1 cellular context compared by ENCODE assay signal in the genomic region with DNA sequence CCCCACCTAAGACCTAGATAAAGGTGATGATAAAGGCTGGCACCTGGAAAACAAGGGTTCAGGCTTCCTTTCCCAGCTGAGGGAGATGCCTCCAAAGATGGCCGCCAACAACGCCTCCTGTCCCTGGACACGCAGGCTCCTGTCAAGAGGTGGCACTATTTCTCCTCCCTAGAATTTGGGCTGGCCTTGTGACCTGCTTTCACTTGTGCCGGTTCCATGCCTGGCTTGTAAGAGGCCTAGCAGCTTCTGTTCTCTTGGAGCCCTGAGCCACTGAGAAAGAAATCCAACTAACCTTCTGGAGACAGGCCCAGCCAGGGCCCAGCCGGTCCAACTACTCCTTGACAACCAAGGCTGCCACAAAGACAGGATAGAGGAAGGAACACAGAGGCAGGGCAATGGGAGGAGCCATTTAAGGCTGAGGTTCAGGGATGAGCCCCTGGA.
A peak's percentile ranks its signal among the peaks of the same experiment; 100 is the strongest.
TF ChIP-seq lines count a peak whose summit lies in the region.

No MANE protein-coding gene starts in this region.

TF ChIP-seq in HepG2, 621 proteins besides CTCF, POLR2A, EP300 and RAD21 (continued from another document and continues in another):
- TF ChIP-seq, protein P1, sequence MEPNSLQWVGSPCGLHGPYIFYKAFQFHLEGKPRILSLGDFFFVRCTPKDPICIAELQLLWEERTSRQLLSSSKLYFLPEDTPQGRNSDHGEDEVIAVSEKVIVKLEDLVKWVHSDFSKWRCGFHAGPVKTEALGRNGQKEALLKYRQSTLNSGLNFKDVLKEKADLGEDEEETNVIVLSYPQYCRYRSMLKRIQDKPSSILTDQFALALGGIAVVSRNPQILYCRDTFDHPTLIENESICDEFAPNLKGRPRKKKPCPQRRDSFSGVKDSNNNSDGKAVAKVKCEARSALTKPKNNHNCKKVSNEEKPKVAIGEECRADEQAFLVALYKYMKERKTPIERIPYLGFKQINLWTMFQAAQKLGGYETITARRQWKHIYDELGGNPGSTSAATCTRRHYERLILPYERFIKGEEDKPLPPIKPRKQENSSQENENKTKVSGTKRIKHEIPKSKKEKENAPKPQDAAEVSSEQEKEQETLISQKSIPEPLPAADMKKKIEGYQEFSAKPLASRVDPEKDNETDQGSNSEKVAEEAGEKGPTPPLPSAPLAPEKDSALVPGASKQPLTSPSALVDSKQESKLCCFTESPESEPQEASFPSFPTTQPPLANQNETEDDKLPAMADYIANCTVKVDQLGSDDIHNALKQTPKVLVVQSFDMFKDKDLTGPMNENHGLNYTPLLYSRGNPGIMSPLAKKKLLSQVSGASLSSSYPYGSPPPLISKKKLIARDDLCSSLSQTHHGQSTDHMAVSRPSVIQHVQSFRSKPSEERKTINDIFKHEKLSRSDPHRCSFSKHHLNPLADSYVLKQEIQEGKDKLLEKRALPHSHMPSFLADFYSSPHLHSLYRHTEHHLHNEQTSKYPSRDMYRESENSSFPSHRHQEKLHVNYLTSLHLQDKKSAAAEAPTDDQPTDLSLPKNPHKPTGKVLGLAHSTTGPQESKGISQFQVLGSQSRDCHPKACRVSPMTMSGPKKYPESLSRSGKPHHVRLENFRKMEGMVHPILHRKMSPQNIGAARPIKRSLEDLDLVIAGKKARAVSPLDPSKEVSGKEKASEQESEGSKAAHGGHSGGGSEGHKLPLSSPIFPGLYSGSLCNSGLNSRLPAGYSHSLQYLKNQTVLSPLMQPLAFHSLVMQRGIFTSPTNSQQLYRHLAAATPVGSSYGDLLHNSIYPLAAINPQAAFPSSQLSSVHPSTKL (CRISPR knock-in tag; IDR thresholded peaks at IDR 0.05) = peak; percentile 67; the same call in 1 of the 2 replicates
- TF ChIP-seq KAT8 (CRISPR knock-in tag; IDR thresholded peaks at IDR 0.05) = peak; percentile 82
- TF ChIP-seq, protein P2, sequence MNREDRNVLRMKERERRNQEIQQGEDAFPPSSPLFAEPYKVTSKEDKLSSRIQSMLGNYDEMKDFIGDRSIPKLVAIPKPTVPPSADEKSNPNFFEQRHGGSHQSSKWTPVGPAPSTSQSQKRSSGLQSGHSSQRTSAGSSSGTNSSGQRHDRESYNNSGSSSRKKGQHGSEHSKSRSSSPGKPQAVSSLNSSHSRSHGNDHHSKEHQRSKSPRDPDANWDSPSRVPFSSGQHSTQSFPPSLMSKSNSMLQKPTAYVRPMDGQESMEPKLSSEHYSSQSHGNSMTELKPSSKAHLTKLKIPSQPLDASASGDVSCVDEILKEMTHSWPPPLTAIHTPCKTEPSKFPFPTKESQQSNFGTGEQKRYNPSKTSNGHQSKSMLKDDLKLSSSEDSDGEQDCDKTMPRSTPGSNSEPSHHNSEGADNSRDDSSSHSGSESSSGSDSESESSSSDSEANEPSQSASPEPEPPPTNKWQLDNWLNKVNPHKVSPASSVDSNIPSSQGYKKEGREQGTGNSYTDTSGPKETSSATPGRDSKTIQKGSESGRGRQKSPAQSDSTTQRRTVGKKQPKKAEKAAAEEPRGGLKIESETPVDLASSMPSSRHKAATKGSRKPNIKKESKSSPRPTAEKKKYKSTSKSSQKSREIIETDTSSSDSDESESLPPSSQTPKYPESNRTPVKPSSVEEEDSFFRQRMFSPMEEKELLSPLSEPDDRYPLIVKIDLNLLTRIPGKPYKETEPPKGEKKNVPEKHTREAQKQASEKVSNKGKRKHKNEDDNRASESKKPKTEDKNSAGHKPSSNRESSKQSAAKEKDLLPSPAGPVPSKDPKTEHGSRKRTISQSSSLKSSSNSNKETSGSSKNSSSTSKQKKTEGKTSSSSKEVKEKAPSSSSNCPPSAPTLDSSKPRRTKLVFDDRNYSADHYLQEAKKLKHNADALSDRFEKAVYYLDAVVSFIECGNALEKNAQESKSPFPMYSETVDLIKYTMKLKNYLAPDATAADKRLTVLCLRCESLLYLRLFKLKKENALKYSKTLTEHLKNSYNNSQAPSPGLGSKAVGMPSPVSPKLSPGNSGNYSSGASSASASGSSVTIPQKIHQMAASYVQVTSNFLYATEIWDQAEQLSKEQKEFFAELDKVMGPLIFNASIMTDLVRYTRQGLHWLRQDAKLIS (CRISPR knock-in tag; IDR thresholded peaks at IDR 0.05) = no peak
- peak; percentile 76; the same call in 1 of the 2 replicates for TF ChIP-seq ZNF782 (CRISPR knock-in tag; IDR thresholded peaks at IDR 0.05; ENCODE audit: borderline replicate concordance)
- TF ChIP-seq, protein P3, sequence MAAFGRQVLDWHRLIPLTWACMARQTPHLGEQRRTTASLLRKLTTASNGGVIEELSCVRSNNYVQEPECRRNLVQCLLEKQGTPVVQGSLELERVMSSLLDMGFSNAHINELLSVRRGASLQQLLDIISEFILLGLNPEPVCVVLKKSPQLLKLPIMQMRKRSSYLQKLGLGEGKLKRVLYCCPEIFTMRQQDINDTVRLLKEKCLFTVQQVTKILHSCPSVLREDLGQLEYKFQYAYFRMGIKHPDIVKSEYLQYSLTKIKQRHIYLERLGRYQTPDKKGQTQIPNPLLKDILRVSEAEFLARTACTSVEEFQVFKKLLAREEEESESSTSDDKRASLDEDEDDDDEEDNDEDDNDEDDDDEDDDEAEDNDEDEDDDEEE (CRISPR knock-in tag; IDR thresholded peaks at IDR 0.05) = 0 out of 2 replicates have a peak, but pooled peaks have one; percentile 94
- TF ChIP-seq, protein P4, sequence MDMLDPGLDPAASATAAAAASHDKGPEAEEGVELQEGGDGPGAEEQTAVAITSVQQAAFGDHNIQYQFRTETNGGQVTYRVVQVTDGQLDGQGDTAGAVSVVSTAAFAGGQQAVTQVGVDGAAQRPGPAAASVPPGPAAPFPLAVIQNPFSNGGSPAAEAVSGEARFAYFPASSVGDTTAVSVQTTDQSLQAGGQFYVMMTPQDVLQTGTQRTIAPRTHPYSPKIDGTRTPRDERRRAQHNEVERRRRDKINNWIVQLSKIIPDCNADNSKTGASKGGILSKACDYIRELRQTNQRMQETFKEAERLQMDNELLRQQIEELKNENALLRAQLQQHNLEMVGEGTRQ (IDR thresholded peaks at IDR 0.05; ENCODE audit: low read depth, low read length) = peak; percentile 7; the same call in 1 of the 2 replicates
- TF ChIP-seq, protein P4 (CRISPR knock-in tag; IDR thresholded peaks at IDR 0.05; ENCODE audit: borderline replicate concordance) = no peak
- peak; percentile 85 for TF ChIP-seq KDM2A (CRISPR knock-in tag; IDR thresholded peaks at IDR 0.05; ENCODE audit: borderline replicate concordance, low read depth)
- no peak for TF ChIP-seq ZC3H13 (CRISPR knock-in tag; IDR thresholded peaks at IDR 0.05)
- TF ChIP-seq, protein P5, sequence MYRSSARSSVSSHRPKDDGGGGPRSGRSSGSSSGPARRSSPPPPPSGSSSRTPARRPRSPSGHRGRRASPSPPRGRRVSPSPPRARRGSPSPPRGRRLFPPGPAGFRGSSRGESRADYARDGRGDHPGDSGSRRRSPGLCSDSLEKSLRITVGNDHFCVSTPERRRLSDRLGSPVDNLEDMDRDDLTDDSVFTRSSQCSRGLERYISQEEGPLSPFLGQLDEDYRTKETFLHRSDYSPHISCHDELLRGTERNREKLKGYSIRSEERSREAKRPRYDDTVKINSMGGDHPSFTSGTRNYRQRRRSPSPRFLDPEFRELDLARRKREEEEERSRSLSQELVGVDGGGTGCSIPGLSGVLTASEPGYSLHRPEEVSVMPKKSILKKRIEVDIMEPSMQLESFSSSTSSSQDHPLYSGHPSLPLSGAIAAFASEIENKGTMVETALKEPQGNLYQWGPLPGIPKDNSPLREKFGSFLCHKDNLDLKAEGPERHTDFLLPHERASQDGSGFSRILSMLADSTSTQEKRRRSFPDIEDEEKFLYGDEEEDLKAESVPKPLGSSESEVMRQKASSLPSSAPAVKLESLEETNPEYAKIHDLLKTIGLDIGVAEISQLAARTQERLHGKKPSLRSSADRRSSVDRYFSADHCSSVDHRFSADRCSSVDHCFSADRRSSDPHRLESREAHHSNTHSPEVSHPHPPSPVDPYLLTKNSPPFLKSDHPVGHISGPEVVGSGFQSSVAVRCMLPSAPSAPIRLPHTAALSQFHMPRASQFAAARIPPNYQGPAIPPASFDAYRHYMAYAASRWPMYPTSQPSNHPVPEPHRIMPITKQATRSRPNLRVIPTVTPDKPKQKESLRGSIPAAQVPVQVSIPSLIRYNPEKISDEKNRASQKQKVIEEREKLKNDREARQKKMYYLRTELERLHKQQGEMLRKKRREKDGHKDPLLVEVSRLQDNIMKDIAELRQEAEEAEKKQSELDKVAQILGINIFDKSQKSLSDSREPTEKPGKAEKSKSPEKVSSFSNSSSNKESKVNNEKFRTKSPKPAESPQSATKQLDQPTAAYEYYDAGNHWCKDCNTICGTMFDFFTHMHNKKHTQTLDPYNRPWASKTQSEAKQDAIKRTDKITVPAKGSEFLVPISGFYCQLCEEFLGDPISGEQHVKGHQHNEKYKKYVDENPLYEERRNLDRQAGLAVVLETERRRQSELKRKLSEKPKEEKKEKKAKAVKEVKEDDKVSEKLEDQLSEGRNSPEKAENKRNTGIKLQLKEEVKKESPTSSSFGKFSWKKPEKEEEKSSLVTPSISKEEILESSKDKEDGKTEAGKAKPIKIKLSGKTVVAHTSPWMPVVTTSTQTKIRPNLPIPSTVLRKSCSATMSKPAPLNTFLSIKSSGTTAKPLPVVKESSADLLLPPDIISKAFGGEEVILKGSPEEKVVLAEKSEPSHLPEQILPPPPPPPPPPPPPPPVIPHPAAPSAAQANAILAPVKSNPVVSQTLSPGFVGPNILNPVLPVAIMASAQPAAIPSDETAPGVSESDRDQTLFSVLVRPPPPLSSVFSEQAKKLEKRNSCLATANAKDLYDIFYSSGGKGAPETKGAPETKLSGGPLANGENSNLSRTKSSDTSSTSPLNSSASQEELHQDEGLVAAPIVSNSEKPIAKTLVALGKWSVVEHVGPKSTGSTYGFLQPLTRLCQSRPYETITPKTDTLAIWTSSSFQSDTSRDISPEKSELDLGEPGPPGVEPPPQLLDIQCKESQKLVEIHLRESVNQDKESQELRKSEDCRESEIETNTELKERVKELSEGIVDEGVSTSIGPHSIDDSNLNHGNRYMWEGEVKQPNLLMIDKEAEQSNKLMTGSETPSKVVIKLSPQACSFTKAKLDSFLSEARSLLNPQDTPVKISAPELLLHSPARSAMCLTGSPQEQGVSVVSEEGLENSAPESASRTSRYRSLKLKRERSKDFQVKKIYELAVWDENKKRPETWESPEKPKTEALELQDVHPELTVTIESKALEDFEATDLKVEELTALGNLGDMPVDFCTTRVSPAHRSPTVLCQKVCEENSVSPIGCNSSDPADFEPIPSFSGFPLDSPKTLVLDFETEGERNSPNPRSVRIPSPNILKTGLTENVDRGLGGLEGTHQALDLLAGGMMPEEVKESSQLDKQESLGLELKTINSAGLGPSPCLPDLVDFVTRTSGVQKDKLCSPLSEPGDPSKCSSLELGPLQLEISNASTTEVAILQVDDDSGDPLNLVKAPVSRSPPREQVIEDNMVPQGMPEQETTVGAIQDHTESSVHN (CRISPR knock-in tag; IDR thresholded peaks at IDR 0.05) = peak; percentile 94
- no peak for TF ChIP-seq TP53 (CRISPR knock-in tag; conservative IDR thresholded peaks at IDR 0.05)
- peak; percentile 37; the same call in 1 of the 2 replicates for TF ChIP-seq ZNF652 (CRISPR knock-in tag; IDR thresholded peaks at IDR 0.05; ENCODE audit: borderline replicate concordance, low read depth)
- TF ChIP-seq ZNF446 (CRISPR knock-in tag; IDR thresholded peaks at IDR 0.05) = no peak
- no peak for TF ChIP-seq KDM1A (CRISPR knock-in tag; IDR thresholded peaks at IDR 0.05)
- no peak for TF ChIP-seq ASH2L (IDR thresholded peaks at IDR 0.05; ENCODE audit: insufficient read length, low read depth, low read length)
- TF ChIP-seq AGO2 (optimal IDR thresholded peaks at IDR 0.05; ENCODE audit: low read depth, low read length) = no peak
- 0 out of 2 replicates have a peak, but pooled peaks have one; percentile 54 for TF ChIP-seq TMF1 (CRISPR knock-in tag; IDR thresholded peaks at IDR 0.05; ENCODE audit: low read depth)
- no peak for TF ChIP-seq ZNF496 (CRISPR knock-in tag; IDR thresholded peaks at IDR 0.05; ENCODE audit: insufficient replicate concordance)
- TF ChIP-seq, protein P6, sequence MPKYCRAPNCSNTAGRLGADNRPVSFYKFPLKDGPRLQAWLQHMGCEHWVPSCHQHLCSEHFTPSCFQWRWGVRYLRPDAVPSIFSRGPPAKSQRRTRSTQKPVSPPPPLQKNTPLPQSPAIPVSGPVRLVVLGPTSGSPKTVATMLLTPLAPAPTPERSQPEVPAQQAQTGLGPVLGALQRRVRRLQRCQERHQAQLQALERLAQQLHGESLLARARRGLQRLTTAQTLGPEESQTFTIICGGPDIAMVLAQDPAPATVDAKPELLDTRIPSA (CRISPR knock-in tag; IDR thresholded peaks at IDR 0.05; ENCODE audit: borderline replicate concordance) = no peak
- TF ChIP-seq JUND (CRISPR knock-in tag; IDR thresholded peaks at IDR 0.05) = peak; percentile 51; the same call in 1 of the 2 replicates
- no peak for TF ChIP-seq HNF4G (IDR thresholded peaks at IDR 0.05; ENCODE audit: borderline replicate concordance, low read depth, low read length)
- peak; percentile 61; the same call in 1 of the 2 replicates for TF ChIP-seq HNF4G (CRISPR knock-in tag; IDR thresholded peaks at IDR 0.05; ENCODE audit: borderline replicate concordance, low read depth)
- no peak for TF ChIP-seq SMYD3 (CRISPR knock-in tag; IDR thresholded peaks at IDR 0.05)
- no peak for TF ChIP-seq ZNF615 (CRISPR knock-in tag; IDR thresholded peaks at IDR 0.05; ENCODE audit: borderline replicate concordance)
- TF ChIP-seq ZNF781 (CRISPR knock-in tag; IDR thresholded peaks at IDR 0.05; ENCODE audit: borderline replicate concordance, not compliant biosample characterization) = peak; percentile 77
- TF ChIP-seq CAMTA2 (CRISPR knock-in tag; IDR thresholded peaks at IDR 0.05; ENCODE audit: borderline replicate concordance) = peak; percentile 81; the same call in 1 of the 2 replicates
- TF ChIP-seq MED1 (CRISPR knock-in tag; IDR thresholded peaks at IDR 0.05) = no peak; the same call in 1 of the 2 replicates
- no peak for TF ChIP-seq NFE2L1 (CRISPR knock-in tag; IDR thresholded peaks at IDR 0.05; ENCODE audit: borderline replicate concordance)
- 0 out of 2 replicates have a peak, but pooled peaks have one; percentile 69 for TF ChIP-seq TSC22D2 (CRISPR knock-in tag; IDR thresholded peaks at IDR 0.05; ENCODE audit: borderline replicate concordance)
- TF ChIP-seq, protein P7, sequence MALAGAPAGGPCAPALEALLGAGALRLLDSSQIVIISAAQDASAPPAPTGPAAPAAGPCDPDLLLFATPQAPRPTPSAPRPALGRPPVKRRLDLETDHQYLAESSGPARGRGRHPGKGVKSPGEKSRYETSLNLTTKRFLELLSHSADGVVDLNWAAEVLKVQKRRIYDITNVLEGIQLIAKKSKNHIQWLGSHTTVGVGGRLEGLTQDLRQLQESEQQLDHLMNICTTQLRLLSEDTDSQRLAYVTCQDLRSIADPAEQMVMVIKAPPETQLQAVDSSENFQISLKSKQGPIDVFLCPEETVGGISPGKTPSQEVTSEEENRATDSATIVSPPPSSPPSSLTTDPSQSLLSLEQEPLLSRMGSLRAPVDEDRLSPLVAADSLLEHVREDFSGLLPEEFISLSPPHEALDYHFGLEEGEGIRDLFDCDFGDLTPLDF (CRISPR knock-in tag; IDR thresholded peaks at IDR 0.05) = no peak
- TF ChIP-seq, protein P8, sequence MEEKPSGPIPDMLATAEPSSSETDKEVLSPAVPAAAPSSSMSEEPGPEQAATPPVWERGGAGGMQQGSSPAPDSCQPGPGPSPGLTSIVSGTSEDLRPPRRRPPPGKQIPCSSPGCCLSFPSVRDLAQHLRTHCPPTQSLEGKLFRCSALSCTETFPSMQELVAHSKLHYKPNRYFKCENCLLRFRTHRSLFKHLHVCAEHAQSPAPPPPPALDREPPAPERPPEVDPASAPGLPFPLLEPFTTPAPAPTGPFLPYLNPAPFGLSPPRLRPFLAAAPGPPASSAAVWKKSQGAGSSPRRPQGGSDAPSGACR (CRISPR knock-in tag; IDR thresholded peaks at IDR 0.05) = no peak
- no peak for TF ChIP-seq TOPORS (CRISPR knock-in tag; IDR thresholded peaks at IDR 0.05)
